Comparison of ENCODE assay signal across 7 cellular contexts in genomic region chr13:29901714-29902631, GRCh38. TPM values are rescaled to one million over a fixed set of nuclear protein-coding genes. Genes with fewer than 3 reads are reported as not detected.
A peak's percentile ranks its signal among the peaks of the same experiment; 100 is the strongest.
DNase-seq lines count a peak whose midpoint lies in the region; ATAC-seq and TF ChIP-seq lines count a peak whose summit lies in the region.

No MANE protein-coding gene starts in this region.

- peak overlapping the region; percentile 98 for H3K27ac Mint-ChIP-seq in mesothelial cell of epicardium

- peaks cover 14% of the 10 kb centered on the region for H3K9me3 Mint-ChIP-seq in mesothelial cell of epicardium

- DNase-seq in GM04503 (ENCODE audit: low read depth): peak; percentile 86
- peak; percentile 83 for DNase-seq in NCI-H226
- DNase-seq in adrenal gland: peak in 4 of 7 donors; percentile 13 to 55 (median 26)
- peak in 1 of 2 experiments; percentile 58 for DNase-seq in mesothelial cell of epicardium (ENCODE audit: low spot score in 2 of 2, unreplicated experiment in 2 of 2)
- DNase-seq in AML-193 (lab: John Stamatoyannopoulos, UW): no peak
- DNase-seq in medulla oblongata (ENCODE audit: extremely low spot score): no peak

- H3K36me3 Mint-ChIP-seq in mesothelial cell of epicardium: peaks cover 4% of the 10 kb centered on the region

- H3K27me3 ChIP-seq in adrenal gland: no peaks in the 10 kb centered on the region

- H3K9me3 ChIP-seq in adrenal gland (replicated peaks in 1 of 3): no peaks in the 10 kb centered on the region

- H3K4me3 Mint-ChIP-seq in mesothelial cell of epicardium: peak overlapping the region; percentile 41

- H3K27me3 Mint-ChIP-seq in mesothelial cell of epicardium (ENCODE audit: low read depth): no peaks in the 10 kb centered on the region

- TF ChIP-seq POLR2A in adrenal gland (IDR thresholded peaks at IDR 0.05): no peak

- ATAC-seq in HG02970 (IDR thresholded peaks at IDR 0.05; ENCODE audit: low FRiP score, unreplicated experiment): no peak

- no peak overlapping the region for H3K4me3 ChIP-seq in adrenal gland

- 66 to 71% (median 68%) methylated on average over 11 of the region's 11 CpGs for WGBS in adrenal gland, 4 donors

- intact Hi-C loops in adrenal gland (cut with DNase I): no loop called here

- TF ChIP-seq CTCF in adrenal gland (IDR thresholded peaks at IDR 0.05) (no peak), mesothelial cell of epicardium (IDR thresholded peaks at IDR 0.05; ENCODE audit: unreplicated experiment) (no peak)

- H3K4me1 ChIP-seq in adrenal gland (replicated peaks in 1 of 2): no peaks in the 10 kb centered on the region

- H3K27ac ChIP-seq in adrenal gland: no peak overlapping the region

- peaks cover 51% of the 10 kb centered on the region for H3K4me1 Mint-ChIP-seq in mesothelial cell of epicardium

- H3K36me3 ChIP-seq in adrenal gland (replicated peaks in 1 of 2): no peaks in the 10 kb centered on the region

RNA-seq across cellular contexts. Expression of gene UBL3, which starts 51.6 kb away (rescaled TPM):
- total RNA-seq in adrenal gland (10 to 100 TPM; 18.8 to 28.8 (median 24.3) TPM), mesothelial cell of epicardium (22.7 to 23.6 TPM (median 23.3 TPM) in 3 replicates)
- 10 to 100 TPM in 1 of 3 donors, 1 to 10 TPM in 2; 7.7 to 30.2 (median 9.6) TPM for polyA plus RNA-seq in adrenal gland

Comparison
In these comparisons a context has a peak if more than half of its experiments do, and no peak if none do; other contexts are left out.
1. DNase-seq: peak in GM04503 (single experiment), NCI-H226 (single experiment) and adrenal gland (4 of 7); none in AML-193 (0 of 2) and medulla oblongata (single experiment).